1 cellular context compared by ENCODE assay signal in the genomic region with DNA sequence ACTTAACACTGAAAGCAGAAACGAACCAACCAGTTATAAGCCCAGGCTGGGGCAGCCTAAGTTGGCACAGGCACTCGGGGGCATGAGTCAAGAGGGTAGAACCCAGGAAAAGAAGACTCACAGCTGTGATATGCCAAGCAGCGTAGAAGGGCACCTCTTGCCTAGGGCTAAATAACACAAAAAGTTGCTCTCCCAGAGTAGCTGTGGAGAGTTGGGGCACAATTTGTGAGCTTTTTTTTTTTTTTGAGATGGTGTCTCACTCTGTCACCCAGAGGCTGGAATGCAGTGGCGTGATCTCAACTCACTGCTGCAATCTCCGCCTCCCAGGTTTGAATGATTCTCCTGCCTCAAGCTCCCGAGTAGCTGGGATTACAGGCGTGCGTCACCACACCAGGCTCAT.
TF ChIP-seq lines count a peak whose summit lies in the region.

No MANE protein-coding gene starts in this region.

TF ChIP-seq in IMR-90, 13 proteins besides CTCF, POLR2A, EP300 and RAD21:
- no peak for TF ChIP-seq NFE2L2 (IDR thresholded peaks at IDR 0.05; ENCODE audit: low read depth, low read length)
- no peak for TF ChIP-seq MAFK (IDR thresholded peaks at IDR 0.05; ENCODE audit: low read depth, low read length)
- no peak for TF ChIP-seq SMC3 (IDR thresholded peaks at IDR 0.05; ENCODE audit: low read depth, low read length)
- no peak for TF ChIP-seq MAZ (IDR thresholded peaks at IDR 0.05; ENCODE audit: borderline replicate concordance, low read depth, low read length)
- no peak for TF ChIP-seq RCOR1 (IDR thresholded peaks at IDR 0.05; ENCODE audit: insufficient replicate concordance, low read length)
- TF ChIP-seq, protein P1, sequence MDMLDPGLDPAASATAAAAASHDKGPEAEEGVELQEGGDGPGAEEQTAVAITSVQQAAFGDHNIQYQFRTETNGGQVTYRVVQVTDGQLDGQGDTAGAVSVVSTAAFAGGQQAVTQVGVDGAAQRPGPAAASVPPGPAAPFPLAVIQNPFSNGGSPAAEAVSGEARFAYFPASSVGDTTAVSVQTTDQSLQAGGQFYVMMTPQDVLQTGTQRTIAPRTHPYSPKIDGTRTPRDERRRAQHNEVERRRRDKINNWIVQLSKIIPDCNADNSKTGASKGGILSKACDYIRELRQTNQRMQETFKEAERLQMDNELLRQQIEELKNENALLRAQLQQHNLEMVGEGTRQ (IDR thresholded peaks at IDR 0.05; ENCODE audit: low read depth, low read length) = no peak
- TF ChIP-seq, protein P2, sequence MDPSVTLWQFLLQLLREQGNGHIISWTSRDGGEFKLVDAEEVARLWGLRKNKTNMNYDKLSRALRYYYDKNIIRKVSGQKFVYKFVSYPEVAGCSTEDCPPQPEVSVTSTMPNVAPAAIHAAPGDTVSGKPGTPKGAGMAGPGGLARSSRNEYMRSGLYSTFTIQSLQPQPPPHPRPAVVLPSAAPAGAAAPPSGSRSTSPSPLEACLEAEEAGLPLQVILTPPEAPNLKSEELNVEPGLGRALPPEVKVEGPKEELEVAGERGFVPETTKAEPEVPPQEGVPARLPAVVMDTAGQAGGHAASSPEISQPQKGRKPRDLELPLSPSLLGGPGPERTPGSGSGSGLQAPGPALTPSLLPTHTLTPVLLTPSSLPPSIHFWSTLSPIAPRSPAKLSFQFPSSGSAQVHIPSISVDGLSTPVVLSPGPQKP (IDR thresholded peaks at IDR 0.05; ENCODE audit: borderline replicate concordance, low read depth, low read length) = no peak
- TF ChIP-seq FOS (IDR thresholded peaks at IDR 0.05; ENCODE audit: low read depth, low read length) = no peak
- TF ChIP-seq CHD1 (IDR thresholded peaks at IDR 0.05; ENCODE audit: low read depth, low read length) = no peak
- TF ChIP-seq RFX5 (IDR thresholded peaks at IDR 0.05; ENCODE audit: low read depth, low read length) = no peak
- TF ChIP-seq BHLHE40 (IDR thresholded peaks at IDR 0.05; ENCODE audit: low read depth, low read length) = no peak
- no peak for TF ChIP-seq CEBPB (IDR thresholded peaks at IDR 0.05; ENCODE audit: low read depth, low read length)
- no peak for TF ChIP-seq MXI1 (IDR thresholded peaks at IDR 0.05; ENCODE audit: borderline replicate concordance, low read depth, low read length)
